23 cellular contexts compared by ENCODE assay signal in genomic region chr7:50866343-50867047, GRCh38.
"Had no signal": no experiment of that assay in that cellular context is flagged by ENCODE, and none has a peak within 500 bp of the region (broad histone marks: within the 10 kb centered on the region; RNA-seq: fewer than 3 reads in every experiment).

No MANE protein-coding gene starts in this region.

- H3K27me3 ChIP-seq: neutrophil, ovary, right lobe of liver, transverse colon, uterus had no signal

- H3K27ac ChIP-seq: neutrophil, ovary, prostate gland, right lobe of liver, skin epidermis, transverse colon, uterus had no signal

- H3K4me1 Mint-ChIP-seq: activated CD4-positive, alpha-beta T cell treated with anti-CD3 and anti-CD28 coated beads for 36 hours; stimulated activated memory B cell treated with anti-CD40 and anti-IgM and Interleukin-4, amounts not matched to agents 10 μg/mL and 1 μg/mL and 100 μg/mL, for 72 hours had no signal

- H3K36me3 Mint-ChIP-seq: activated naive CD8-positive, alpha-beta T cell treated with anti-CD3 and anti-CD28 coated beads for 36 hours; natural killer cell treated with Interleukin-12 subunit alpha and Interleukin-12 subunit beta and Interleukin-15 and Interleukin-18, amount 100 ng/mL, for 72 hours; stimulated activated memory B cell treated with anti-CD40 and anti-IgM and Interleukin-4, amounts not matched to agents 10 μg/mL and 1 μg/mL and 100 μg/mL, for 72 hours had no signal

- H3K4me3 Mint-ChIP-seq: activated CD4-positive, alpha-beta T cell treated with anti-CD3 and anti-CD28 coated beads for 36 hours; activated naive CD8-positive, alpha-beta T cell treated with anti-CD3 and anti-CD28 coated beads for 36 hours; central memory CD8-positive, alpha-beta T cell; natural killer cell treated with Interleukin-12 subunit alpha and Interleukin-12 subunit beta and Interleukin-15 and Interleukin-18, amount 100 ng/mL, for 72 hours; stimulated activated memory B cell treated with anti-CD40 and anti-IgM and Interleukin-4, amounts not matched to agents 10 μg/mL and 1 μg/mL and 100 μg/mL, for 72 hours; T-helper 2 cell treated with Interferon-gamma antibody and Interleukin-4, amounts not matched to agents 5 μg/mL and 100 μg/mL, for 36 hours had no signal

- H3K27me3 Mint-ChIP-seq: activated CD4-positive, alpha-beta T cell treated with anti-CD3 and anti-CD28 coated beads for 36 hours; stimulated activated memory B cell treated with anti-CD40 and anti-IgM and Interleukin-4, amounts not matched to agents 10 μg/mL and 1 μg/mL and 100 μg/mL, for 72 hours had no signal

- H3K4me1 ChIP-seq: prostate gland, right lobe of liver, transverse colon, uterus had no signal

- DNase-seq: activated CD4-positive, alpha-beta T cell treated with anti-CD3 and anti-CD28 coated beads for 36 hours; activated CD4-positive, alpha-beta T cell treated with anti-CD3 and anti-CD28 coated beads, Interleukin-2, amount 50 U/mL, for 4 hours; activated CD8-positive, alpha-beta memory T cell treated with anti-CD3 and anti-CD28 coated beads for 24 hours; activated CD8-positive, alpha-beta memory T cell treated with anti-CD3 and anti-CD28 coated beads, Interleukin-2, amount 50 U/mL, for 4 hours; activated naive CD4-positive, alpha-beta T cell treated with Interleukin-2 at 50 U/mL for 16 hours; activated naive CD8-positive, alpha-beta T cell treated with anti-CD3 and anti-CD28 coated beads for 36 hours; activated T-cell treated with anti-CD3 and anti-CD28 coated beads, Interleukin-2, amount 50 U/mL, for 48 hours; effector memory CD4-positive, alpha-beta T cell; foreskin melanocyte; hippocampal formation; midbrain; ovary; right lobe of liver; stimulated activated CD4-positive, alpha-beta T cell treated with anti-CD3 and anti-CD28 coated beads, Interleukin-1b, Interleukin-23, amount 100 ng/mL, for 48 hours; transverse colon; uterus had no signal

- ATAC-seq: activated CD4-positive, alpha-beta T cell treated with anti-CD3 and anti-CD28 coated beads for 36 hours; natural killer cell treated with Interleukin-12 subunit alpha and Interleukin-12 subunit beta and Interleukin-15 and Interleukin-18, amount 100 ng/mL, for 72 hours; right lobe of liver; stimulated activated memory B cell treated with anti-CD40 and anti-IgM and Interleukin-4, amounts not matched to agents 10 μg/mL and 1 μg/mL and 100 μg/mL, for 72 hours had no signal

- H3K4me3 ChIP-seq: ovary, prostate gland, right lobe of liver, skin epidermis, transverse colon, uterus had no signal

- H3K36me3 ChIP-seq: neutrophil, ovary, prostate gland, right lobe of liver, transverse colon, uterus had no signal

- H3K27ac Mint-ChIP-seq: activated CD4-positive, alpha-beta T cell treated with anti-CD3 and anti-CD28 coated beads for 36 hours; activated naive CD8-positive, alpha-beta T cell treated with anti-CD3 and anti-CD28 coated beads for 36 hours; natural killer cell treated with Interleukin-12 subunit alpha and Interleukin-12 subunit beta and Interleukin-15 and Interleukin-18, amount 100 ng/mL, for 72 hours; stimulated activated memory B cell treated with anti-CD40 and anti-IgM and Interleukin-4, amounts not matched to agents 10 μg/mL and 1 μg/mL and 100 μg/mL, for 72 hours; T-helper 2 cell treated with Interferon-gamma antibody and Interleukin-4, amounts not matched to agents 5 μg/mL and 100 μg/mL, for 36 hours had no signal

- H3K9me3 ChIP-seq: neutrophil, ovary, prostate gland, right lobe of liver, transverse colon, uterus had no signal

- H3K9me3 Mint-ChIP-seq: activated naive CD8-positive, alpha-beta T cell treated with anti-CD3 and anti-CD28 coated beads for 36 hours; central memory CD8-positive, alpha-beta T cell; natural killer cell treated with Interleukin-12 subunit alpha and Interleukin-12 subunit beta and Interleukin-15 and Interleukin-18, amount 100 ng/mL, for 72 hours; stimulated activated memory B cell treated with anti-CD40 and anti-IgM and Interleukin-4, amounts not matched to agents 10 μg/mL and 1 μg/mL and 100 μg/mL, for 72 hours; T-helper 2 cell treated with Interferon-gamma antibody and Interleukin-4, amounts not matched to agents 5 μg/mL and 100 μg/mL, for 36 hours had no signal
